28 cellular contexts compared by ENCODE assay signal in genomic region chr10:1603181-1603580, GRCh38.
"Had no signal": no experiment of that assay in that cellular context is flagged by ENCODE, and none has a peak within 500 bp of the region (broad histone marks: within the 10 kb centered on the region; RNA-seq: fewer than 3 reads in every experiment).

No MANE protein-coding gene starts in this region.

- H3K4me1 Mint-ChIP-seq: activated CD4-positive, alpha-beta T cell treated with anti-CD3 and anti-CD28 coated beads, Interleukin-2, amount 10 ng/mL, durations not matched to agents 24 days and 14 days had no signal

- H3K36me3 Mint-ChIP-seq: activated naive CD4-positive, alpha-beta T cell treated with anti-CD3 and anti-CD28 coated beads, Interleukin-2, amount 50 U/mL, for 72 hours had no signal

- H3K4me3 ChIP-seq: adrenal gland, body of pancreas, K562, PC-9 had no signal

- DNase-seq: activated CD4-positive, alpha-beta T cell treated with anti-CD3 and anti-CD28 coated beads, Interleukin-2, amount 10 ng/mL, durations not matched to agents 24 days and 14 days; activated CD4-positive, alpha-beta T cell treated with anti-CD3 and anti-CD28 coated beads, Interleukin-2, amount 50 U/mL, for 4 hours; activated CD8-positive, alpha-beta T cell treated with anti-CD3 and anti-CD28 coated beads for 36 hours; activated gamma-delta T cell treated with Interleukin-2 at 50 U/mL for 16 hours; activated naive CD4-positive, alpha-beta T cell treated with anti-CD3 and anti-CD28 coated beads for 36 hours; activated T-cell treated with anti-CD3 and anti-CD28 coated beads for 4 hours; activated T-cell treated with anti-CD3 and anti-CD28 coated beads, Interleukin-2, amount 50 U/mL, for 4 hours; adrenal gland; body of pancreas; central memory CD4-positive, alpha-beta T cell; MV-4-11; NCI-H1092; NCI-H1436 treated with DMSO at 0.1 percent for 48 hours; NCI-H1694 treated with DMSO at 0.1 percent for 48 hours; NCI-H2029; NCI-H524 treated with DMSO at 0.1 percent for 48 hours; NCI-H748 treated with DMSO at 0.1 percent for 48 hours; NK-92 treated with Interleukin-12 subunit alpha and Interleukin-12 subunit beta, amount 100 ng/mL, for 24 hours; PC-9; SIG-M5; T1000; WERI-Rb-1 had no signal

- H3K4me1 ChIP-seq: adrenal gland, body of pancreas had no signal

- H3K4me3 Mint-ChIP-seq: activated CD4-positive, alpha-beta T cell treated with anti-CD3 and anti-CD28 coated beads, Interleukin-2, amount 10 ng/mL, durations not matched to agents 24 days and 14 days; activated CD8-positive, alpha-beta T cell treated with anti-CD3 and anti-CD28 coated beads for 36 hours; activated naive CD4-positive, alpha-beta T cell treated with anti-CD3 and anti-CD28 coated beads for 36 hours; activated T-cell treated with anti-CD3 and anti-CD28 coated beads, Interleukin-2, amount 50 U/mL, for 4 hours; activated T-helper 1 cell treated with anti-CD3 and anti-CD28 coated beads, Interleukin-12 subunit alpha, Interleukin-12 subunit beta, Interleukin-2, Interleukin-4 antibody, amounts not matched to agents 30 ng/mL and 10 ng/mL and 1 ng/mL, durations not matched to agents 14 hours and 24 hours and 36 hours had no signal

- H3K27ac Mint-ChIP-seq: activated CD4-positive, alpha-beta T cell treated with anti-CD3 and anti-CD28 coated beads, Interleukin-2, amount 10 ng/mL, durations not matched to agents 24 days and 14 days; activated CD8-positive, alpha-beta T cell treated with anti-CD3 and anti-CD28 coated beads for 36 hours; activated naive CD4-positive, alpha-beta T cell treated with anti-CD3 and anti-CD28 coated beads for 36 hours; activated naive CD4-positive, alpha-beta T cell treated with anti-CD3 and anti-CD28 coated beads, Interleukin-2, amount 50 U/mL, for 72 hours; activated T-helper 1 cell treated with anti-CD3 and anti-CD28 coated beads, Interleukin-12 subunit alpha, Interleukin-12 subunit beta, Interleukin-2, Interleukin-4 antibody, amounts not matched to agents 30 ng/mL and 10 ng/mL and 1 ng/mL, durations not matched to agents 14 hours and 24 hours and 36 hours had no signal

- H3K27me3 ChIP-seq: adrenal gland, body of pancreas had no signal

- H3K9me3 ChIP-seq: adrenal gland, body of pancreas had no signal

- ATAC-seq: activated CD8-positive, alpha-beta T cell treated with anti-CD3 and anti-CD28 coated beads for 36 hours; activated naive CD4-positive, alpha-beta T cell treated with anti-CD3 and anti-CD28 coated beads, Interleukin-2, amount 50 U/mL, for 72 hours; activated T-cell treated with anti-CD3 and anti-CD28 coated beads, Interleukin-2, amount 50 U/mL, for 4 hours; body of pancreas; K562; Right ventricle myocardium inferior; SK-N-SH treated with all-trans-retinoic acid at 6 μM for 48 hours had no signal

- H3K9me3 Mint-ChIP-seq: activated CD4-positive, alpha-beta T cell treated with anti-CD3 and anti-CD28 coated beads, Interleukin-2, amount 10 ng/mL, durations not matched to agents 24 days and 14 days; activated naive CD4-positive, alpha-beta T cell treated with anti-CD3 and anti-CD28 coated beads for 36 hours; activated naive CD4-positive, alpha-beta T cell treated with anti-CD3 and anti-CD28 coated beads, Interleukin-2, amount 50 U/mL, for 72 hours; activated T-cell treated with anti-CD3 and anti-CD28 coated beads, Interleukin-2, amount 50 U/mL, for 4 hours; activated T-helper 1 cell treated with anti-CD3 and anti-CD28 coated beads, Interleukin-12 subunit alpha, Interleukin-12 subunit beta, Interleukin-2, Interleukin-4 antibody, amounts not matched to agents 30 ng/mL and 10 ng/mL and 1 ng/mL, durations not matched to agents 14 hours and 24 hours and 36 hours had no signal

- H3K27ac ChIP-seq: adrenal gland, body of pancreas, PC-9, RWPE1, WERI-Rb-1 had no signal

- H3K36me3 ChIP-seq: adrenal gland, WERI-Rb-1 had no signal
